Comparison of ENCODE assay signal across 15 cellular contexts in the genomic region with DNA sequence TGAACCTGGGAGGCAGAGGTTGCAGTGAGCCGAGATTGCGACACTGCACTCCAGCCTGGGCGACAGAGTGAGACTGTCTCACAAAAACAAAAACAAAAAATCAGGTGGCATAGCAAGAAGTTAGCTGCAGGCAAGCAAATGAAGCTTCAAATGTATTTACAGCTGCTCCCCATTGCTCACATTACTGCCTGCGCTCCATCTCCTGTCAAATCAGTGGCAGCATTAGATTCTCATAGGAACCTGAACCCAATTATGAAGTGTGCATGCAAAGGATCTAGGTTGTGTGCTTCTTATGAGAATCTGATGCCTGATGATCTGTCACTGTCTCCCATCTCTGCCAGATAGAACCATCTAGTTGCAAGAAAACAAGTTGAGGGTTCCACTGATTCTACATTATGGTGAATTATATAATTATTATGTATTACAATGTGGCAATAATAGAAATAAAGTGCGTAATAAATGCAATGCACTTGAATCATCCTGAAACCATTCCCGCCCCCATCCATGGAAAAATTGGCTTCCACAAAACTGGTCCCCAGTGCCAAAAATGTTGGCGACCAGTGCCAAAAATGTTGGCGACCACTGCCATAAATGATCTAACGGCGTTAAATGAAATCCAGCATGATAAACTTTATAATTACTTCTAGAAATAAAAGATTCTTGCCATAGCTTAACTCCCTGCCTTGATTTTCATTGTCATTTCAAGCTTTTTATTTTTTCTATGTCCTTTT.
"Had no signal": no experiment of that assay in that cellular context is flagged by ENCODE, and none has a peak within 500 bp of the region (broad histone marks: within the 10 kb centered on the region; RNA-seq: fewer than 3 reads in every experiment).

No MANE protein-coding gene starts in this region.

- H3K9me3 ChIP-seq: breast epithelium, lower lobe of right lung, transverse colon, vagina had no signal

- H3K27ac ChIP-seq: breast epithelium, lower lobe of right lung, vagina had no signal

- H3K4me1 ChIP-seq: breast epithelium, lower lobe of right lung, vagina had no signal

- H3K4me3 ChIP-seq: breast epithelium, lower lobe of right lung, transverse colon, vagina had no signal

- DNase-seq: activated CD4-positive, alpha-beta T cell treated with anti-CD3 and anti-CD28 coated beads, Interleukin-2, amount 10 ng/mL, durations not matched to agents 7 days and 5 days; activated CD8-positive, alpha-beta memory T cell treated with anti-CD3 and anti-CD28 coated beads, Interleukin-2, amount 50 U/mL, for 48 hours; activated gamma-delta T cell treated with Interleukin-2 at 50 U/mL for 16 hours; activated T-cell treated with anti-CD3 and anti-CD28 coated beads, Interleukin-2, amount 50 U/mL, for 72 hours; effector memory CD8-positive, alpha-beta T cell; hypothalamus; lower lobe of right lung; midbrain; retina; stimulated activated CD4-positive, alpha-beta T cell treated with anti-CD3 and anti-CD28 coated beads, Interleukin-4, amount 100 ng/mL, for 24 hours; stimulated activated naive CD4-positive, alpha-beta T cell; substantia nigra; transverse colon had no signal

- H3K36me3 ChIP-seq: breast epithelium, lower lobe of right lung, transverse colon, vagina had no signal

- H3K27me3 ChIP-seq: breast epithelium, transverse colon, vagina had no signal

- ATAC-seq: activated T-cell treated with anti-CD3 and anti-CD28 coated beads, Interleukin-2, amount 50 U/mL, for 72 hours; effector memory CD8-positive, alpha-beta T cell; lower lobe of right lung had no signal
